Comparison of ENCODE assay signal across 8 cellular contexts in genomic region chr4:87543835-87544461, GRCh38. TPM values are rescaled to one million over a fixed set of nuclear protein-coding genes. Genes with fewer than 3 reads are reported as not detected.
DNase-seq lines count a peak whose midpoint lies in the region; ATAC-seq and TF ChIP-seq lines count a peak whose summit lies in the region.

No MANE protein-coding gene starts in this region.

- peak; percentile 52 for DNase-seq in DMS 273 (lab: John Stamatoyannopoulos, UW; ENCODE audit: unreplicated experiment)
- DNase-seq in DMS 273 treated with DMSO at 0.1 percent for 48 hours (lab: John Stamatoyannopoulos, UW): no peak
- DNase-seq in RKO (ENCODE audit: low spot score): peak; percentile 61
- peak; percentile 78 for DNase-seq in fibroblast of mammary gland (ENCODE audit: low read depth)
- DNase-seq in renal cortical epithelial cell (ENCODE audit: low read depth): peak; percentile 57
- DNase-seq in GOT3 (lab: John Stamatoyannopoulos, UW): no peak

- no peak overlapping the region for H3K4me3 ChIP-seq in fibroblast of mammary gland (ENCODE audit: control insufficient read depth, low read depth, low read length)

- ATAC-seq in HG03139 (IDR thresholded peaks at IDR 0.05; ENCODE audit: unreplicated experiment) (no peak), GM18861 (IDR thresholded peaks at IDR 0.05; ENCODE audit: unreplicated experiment) (no peak)

- TF ChIP-seq CTCF in fibroblast of mammary gland (conservative IDR thresholded peaks at IDR 0.05; ENCODE audit: control insufficient read depth, insufficient read depth, low read depth, low read length): peak; percentile 70

RNA-seq across cellular contexts. Expression of gene SPARCL1, which starts 14.8 kb away (rescaled TPM):
- 0.35 and 1.7 TPM in 2 replicates for total RNA-seq in renal cortical epithelial cell

Comparison
In these comparisons a context has a peak if more than half of its experiments do, and no peak if none do; other contexts are left out.
1. DNase-seq: peak in DMS 273 (single experiment), RKO (single experiment), fibroblast of mammary gland (single experiment) and renal cortical epithelial cell (single experiment); none in DMS 273 treated with DMSO at 0.1 percent for 48 hours (single experiment) and GOT3 (single experiment).